ENCODE assay signal across 7 cellular contexts in the genomic region with DNA sequence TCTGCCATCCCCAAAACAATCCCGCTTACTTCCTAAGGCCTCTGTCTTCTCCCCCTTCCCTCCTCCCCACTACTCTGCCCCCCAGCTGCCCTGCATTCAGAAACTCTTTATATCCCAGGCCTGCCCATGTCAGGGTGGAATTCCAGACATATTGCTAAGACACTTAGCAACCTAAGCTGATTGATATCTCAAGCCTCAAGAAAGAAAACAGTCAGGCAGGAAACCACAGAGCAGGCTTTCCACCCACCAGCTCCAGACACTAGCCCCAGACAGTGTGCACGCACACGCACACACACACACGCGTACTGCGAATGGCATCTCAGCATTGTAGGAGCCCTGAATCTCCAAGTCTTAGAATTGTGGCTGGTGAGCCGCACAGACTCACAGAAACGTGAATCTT. TPM values are rescaled to one million over a fixed set of nuclear protein-coding genes. Genes with fewer than 3 reads are reported as not detected.
DNase-seq lines count a peak whose midpoint lies in the region; ATAC-seq and TF ChIP-seq lines count a peak whose summit lies in the region.

No MANE protein-coding gene starts in this region.

- TF ChIP-seq POLR2A in GM18505 (IDR thresholded peaks at IDR 0.05; ENCODE audit: borderline replicate concordance, extremely low read depth, insufficient read depth, insufficient read length): no peak

- H3K4me3 ChIP-seq in SJCRH30: no peak overlapping the region
- H3K4me3 ChIP-seq in epithelial cell of proximal tubule (ENCODE audit: low read depth, low read length): no peak overlapping the region
- no peak overlapping the region for H3K4me3 ChIP-seq in skin epidermis

- peaks cover 30% of the 10 kb centered on the region for H3K36me3 ChIP-seq in SJCRH30

- TF ChIP-seq CTCF in epithelial cell of proximal tubule (conservative IDR thresholded peaks at IDR 0.05; ENCODE audit: low read depth, low read length): no peak

- peaks cover 57% of the 10 kb centered on the region for H3K4me1 ChIP-seq in SJCRH30

- ATAC-seq in GM18505 (IDR thresholded peaks at IDR 0.05; ENCODE audit: unreplicated experiment): no peak

- DNase-seq in HCEC 1CT (peak; percentile 97), SJCRH30 (peak; percentile 72 to 76), epithelial cell of proximal tubule (ENCODE audit: low read depth) (peak; percentile 59), T-helper 9 cell (no peak)
- no peak for DNase-seq in activated CD8-positive, alpha-beta memory T cell treated with anti-CD3 and anti-CD28 coated beads, Interleukin-2, amount 50 U/mL, for 4 hours

- no peaks in the 10 kb centered on the region for H3K27me3 ChIP-seq in SJCRH30

- H3K9me3 ChIP-seq in SJCRH30 (replicated peaks): no peaks in the 10 kb centered on the region

- peak overlapping the region; percentile 61 for H3K27ac ChIP-seq in SJCRH30
- peak overlapping the region in 18 of 21 experiments; percentile 1 to 78 (median 46) for H3K27ac ChIP-seq in skin epidermis

RNA-seq across cellular contexts. Expression of gene LPCAT2, which starts 8.9 kb away (rescaled TPM):
- total RNA-seq in SJCRH30 (2014; rRNA removed; shearing (Covaris generic)): 16.1 and 16.8 TPM in 2 replicates
- total RNA-seq in epithelial cell of proximal tubule: 3.7 and 7.5 TPM in 2 replicates

RNA-seq across cellular contexts. Expression of gene MMP2, which starts 21.0 kb away (rescaled TPM):
- 142 and 145 TPM in 2 replicates for total RNA-seq in SJCRH30 (2014; rRNA removed; shearing (Covaris generic))
- total RNA-seq in epithelial cell of proximal tubule: 5.6 and 19.2 TPM in 2 replicates

Comparison
In these comparisons a context has a peak if more than half of its experiments do, and no peak if none do; other contexts are left out.
1. DNase-seq: peak in HCEC 1CT (single experiment), SJCRH30 (2 of 2) and epithelial cell of proximal tubule (single experiment); none in T-helper 9 cell (single experiment) and activated CD8-positive, alpha-beta memory T cell treated with anti-CD3 and anti-CD28 coated beads, Interleukin-2, amount 50 U/mL, for 4 hours (single experiment).